Comparison of ENCODE assay signal across 8 cellular contexts in the genomic region with DNA sequence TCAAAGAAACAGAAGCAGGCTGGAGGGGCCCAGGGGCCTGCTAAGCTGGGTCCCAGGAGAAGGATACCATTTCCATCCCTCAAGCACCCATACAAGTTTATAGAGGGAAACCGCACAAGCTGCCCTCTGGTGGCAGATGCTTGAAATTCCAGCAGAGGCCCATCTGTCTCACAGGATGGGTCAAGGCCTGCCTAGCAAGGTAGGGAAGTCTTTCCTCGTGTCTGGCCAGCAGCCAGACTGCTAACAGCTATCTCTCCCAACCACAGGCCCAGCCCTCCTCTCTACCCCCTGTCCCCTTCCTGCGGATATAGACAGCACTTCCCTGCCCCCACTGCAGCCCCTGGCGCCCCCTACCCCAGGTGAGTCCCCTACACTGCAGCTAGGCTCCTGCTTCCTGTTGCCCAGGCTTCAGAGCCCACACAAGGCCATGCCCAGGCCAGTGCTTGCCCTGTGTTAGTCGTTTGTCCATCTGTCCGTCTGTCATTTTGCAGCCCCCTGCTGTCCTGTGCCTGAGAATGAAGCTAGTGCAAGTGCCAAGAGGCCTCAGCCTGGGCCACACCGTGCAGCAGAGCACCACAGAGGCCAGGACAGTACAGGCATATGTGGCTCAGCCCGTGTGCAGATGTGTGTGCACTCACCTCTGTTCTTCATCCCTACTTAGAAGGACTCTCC. TPM values are rescaled to one million over a fixed set of nuclear protein-coding genes. Genes with fewer than 3 reads are reported as not detected.
A peak's percentile ranks its signal among the peaks of the same experiment; 100 is the strongest.
DNase-seq lines count a peak whose midpoint lies in the region; ATAC-seq and TF ChIP-seq lines count a peak whose summit lies in the region.

No MANE protein-coding gene starts in this region.

- H3K4me3 Mint-ChIP-seq in activated B cell treated with CpG ODN at 0.5 μM for 24 hours, result no peak overlapping the region

- no peaks in the 10 kb centered on the region for H3K9me3 Mint-ChIP-seq in activated B cell treated with CpG ODN at 0.5 μM for 24 hours

- H3K27ac Mint-ChIP-seq in activated B cell treated with CpG ODN at 0.5 μM for 24 hours, result peak overlapping the region; percentile 68

- no peaks in the 10 kb centered on the region for H3K27me3 Mint-ChIP-seq in activated B cell treated with CpG ODN at 0.5 μM for 24 hours

- H3K4me1 Mint-ChIP-seq in activated B cell treated with CpG ODN at 0.5 μM for 24 hours, result peaks cover 47% of the 10 kb centered on the region

- H3K36me3 ChIP-seq in HEK293 (ENCODE audit: control insufficient read depth in 2 of 2, insufficient read depth in 1 of 2, low read length in 2 of 2) (peaks cover 0 to 95% of the 10 kb centered on the region in 2 experiments; a peak in 2 of 3 replicates), right lobe of liver (peaks cover 0 to 25% (median 8%) of the 10 kb centered on the region in 4 donors), stomach (peaks cover 14 to 87% (median 83%) of the 10 kb centered on the region in 4 donors)

- TF ChIP-seq CTCF in HEK293 (tag by site-specific recombination; IDR thresholded peaks at IDR 0.05) (peak; percentile 90), activated B cell treated with CpG ODN at 0.5 μM for 24 hours (IDR thresholded peaks at IDR 0.05) (peak; percentile 31), right lobe of liver (IDR thresholded peaks at IDR 0.05) (peak; percentile 71 to 86 (median 83)), stomach (IDR thresholded peaks at IDR 0.05) (peak in 5 of 7 experiments; percentile 50 to 81 (median 65))

- TF ChIP-seq POLR2A in right lobe of liver (IDR thresholded peaks at IDR 0.05) (no peak), stomach (IDR thresholded peaks at IDR 0.05) (no peak)

- H3K27me3 ChIP-seq in right lobe of liver (no peaks in the 10 kb centered on the region), stomach (no peaks in the 10 kb centered on the region)

- POLR2A ChIA-PET in HEK293 (lab: Yijun Ruan, JAX), result interaction anchor here (0.5 to 1.1 kb wide), 4 partner anchors 12 to 496 kb away, joined by 3 to 8 read pairs (median 4); no protein-coding TSS in a partner anchor
- POLR2A ChIA-PET in activated B cell treated with CpG ODN at 0.5 μM for 24 hours (lab: Charles Lee), result interaction anchor here (0.9 to 5.5 kb wide), 7 partner anchors 13 to 101 kb away, joined by 3 to 71 read pairs (median 3); a partner anchor contains a TSS

- CTCF ChIA-PET in HEK293 (lab: Yijun Ruan, JAX), result interaction anchor here (0.6 to 12.3 kb wide), 29 partner anchors 10 to 777 kb away, joined by 3 to 196 read pairs (median 5); a partner anchor contains a TSS
- CTCF ChIA-PET in activated B cell treated with CpG ODN at 0.5 μM for 24 hours (lab: Charles Lee), result interaction anchor here (0.7 to 23.1 kb wide), 17 partner anchors 8 to 1037 kb away, joined by 3 to 502 read pairs (median 4); a partner anchor contains a TSS

- no peak for TF ChIP-seq EP300 in stomach (IDR thresholded peaks at IDR 0.05)

- H3K9me3 ChIP-seq in HEK293 (ENCODE audit: control insufficient read depth, insufficient read depth, low read depth, low read length) (no peaks in the 10 kb centered on the region), right lobe of liver (no peaks in the 10 kb centered on the region), stomach (no peaks in the 10 kb centered on the region)

- H3K4me3 ChIP-seq in HEK293 (ENCODE audit: low read depth, low read length), result no peak overlapping the region
- no peak overlapping the region for H3K4me3 ChIP-seq in right lobe of liver
- H3K4me3 ChIP-seq in stomach, result no peak overlapping the region

- peak; percentile 79 for DNase-seq in Daoy (ENCODE audit: low read depth)
- DNase-seq in NCI-H2196 (lab: John Stamatoyannopoulos, UW; ENCODE audit: unreplicated experiment), result peak; percentile 77
- peak; percentile 41 for DNase-seq in activated B cell treated with CpG ODN at 0.5 μM for 24 hours
- DNase-seq in dermis blood vessel endothelial cell, result peak; percentile 82
- peak; percentile 76 to 79 (median 77) for DNase-seq in right lobe of liver
- DNase-seq in stomach, result peak; percentile 78
- DNase-seq in GOT3 (lab: John Stamatoyannopoulos, UW), result no peak

- H3K27ac ChIP-seq in HEK293 (ENCODE audit: extremely low read depth, low read depth, low read length) (no peak overlapping the region), right lobe of liver (no peak overlapping the region), stomach (no peak overlapping the region)

- ATAC-seq in activated B cell treated with CpG ODN at 0.5 μM for 24 hours (ENCODE audit: low read depth) (peak; percentile 68), right lobe of liver (peak; percentile 83 to 92 (median 86))

- peaks cover 50% of the 10 kb centered on the region for H3K36me3 Mint-ChIP-seq in activated B cell treated with CpG ODN at 0.5 μM for 24 hours (ENCODE audit: low read depth)

- whole genome bisulfite sequencing in right lobe of liver (ENCODE audit: insufficient coverage, low coverage, low lambda C conversion rate, missing lambda C conversion rate), result 16% methylated on average over 5 of the region's 8 CpGs
- WGBS in stomach, 5 donors, result 22 to 39% (median 26%) methylated on average over 8 of the region's 8 CpGs

- intact Hi-C loops in activated B cell treated with CpG ODN at 0.5 μM for 24 hours (cut with micrococcal nuclease), result loop anchor here (1.0 to 2.0 kb wide), 6 partner anchors 16 to 1030 kb away; a partner anchor contains a TSS
- intact Hi-C loops in right lobe of liver (cut with DNase I), result loop anchor here (5.0 kb wide), 1 partner anchor 98 kb away; no protein-coding TSS in a partner anchor
- intact Hi-C loops in stomach (cut with DNase I; ENCODE audit: low total_unique reads), result no loop called here

- H3K4me1 ChIP-seq in HEK293 (ENCODE audit: control insufficient read depth, insufficient read depth, low read length) (no peaks in the 10 kb centered on the region), right lobe of liver (no peaks in the 10 kb centered on the region), stomach (peaks cover 0 to 32% (median 14%) of the 10 kb centered on the region in 4 donors)

TF ChIP-seq in HEK293, 187 proteins besides CTCF, POLR2A, EP300 and RAD21 (continues in another document):
- TF ChIP-seq ZBTB17 (tag by site-specific recombination; IDR thresholded peaks at IDR 0.05) (peak; percentile 28; the same call in 1 of the 2 replicates), ZIC2 (tag by site-specific recombination; IDR thresholded peaks at IDR 0.05) (peak; percentile 52), ZNF670 (tag by site-specific recombination; IDR thresholded peaks at IDR 0.05; ENCODE audit: low read depth) (no peak), SCRT1 (tag by site-specific recombination; IDR thresholded peaks at IDR 0.05; ENCODE audit: borderline replicate concordance) (no peak), ZNF2 (tag by site-specific recombination; IDR thresholded peaks at IDR 0.05) (peak; percentile 51; the same call in 1 of the 2 replicates)
- TF ChIP-seq, protein P1, sequence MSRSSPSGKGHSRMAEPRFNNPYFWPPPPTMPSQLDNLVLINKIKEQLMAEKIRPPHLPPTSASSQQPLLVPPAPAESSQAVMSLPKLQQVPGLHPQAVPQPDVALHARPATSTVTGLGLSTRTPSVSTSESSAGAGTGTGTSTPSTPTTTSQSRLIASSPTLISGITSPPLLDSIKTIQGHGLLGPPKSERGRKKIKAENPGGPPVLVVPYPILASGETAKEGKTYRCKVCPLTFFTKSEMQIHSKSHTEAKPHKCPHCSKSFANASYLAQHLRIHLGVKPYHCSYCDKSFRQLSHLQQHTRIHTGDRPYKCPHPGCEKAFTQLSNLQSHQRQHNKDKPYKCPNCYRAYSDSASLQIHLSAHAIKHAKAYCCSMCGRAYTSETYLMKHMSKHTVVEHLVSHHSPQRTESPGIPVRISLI (tag by site-specific recombination; IDR thresholded peaks at IDR 0.05), result no peak
- TF ChIP-seq, protein P2, sequence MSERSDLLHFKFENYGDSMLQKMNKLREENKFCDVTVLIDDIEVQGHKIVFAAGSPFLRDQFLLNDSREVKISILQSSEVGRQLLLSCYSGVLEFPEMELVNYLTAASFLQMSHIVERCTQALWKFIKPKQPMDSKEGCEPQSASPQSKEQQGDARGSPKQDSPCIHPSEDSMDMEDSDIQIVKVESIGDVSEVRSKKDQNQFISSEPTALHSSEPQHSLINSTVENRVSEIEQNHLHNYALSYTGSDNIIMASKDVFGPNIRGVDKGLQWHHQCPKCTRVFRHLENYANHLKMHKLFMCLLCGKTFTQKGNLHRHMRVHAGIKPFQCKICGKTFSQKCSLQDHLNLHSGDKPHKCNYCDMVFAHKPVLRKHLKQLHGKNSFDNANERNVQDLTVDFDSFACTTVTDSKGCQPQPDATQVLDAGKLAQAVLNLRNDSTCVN (tag by site-specific recombination; optimal IDR thresholded peaks at IDR 0.05), result no peak
- TF ChIP-seq, protein P3, sequence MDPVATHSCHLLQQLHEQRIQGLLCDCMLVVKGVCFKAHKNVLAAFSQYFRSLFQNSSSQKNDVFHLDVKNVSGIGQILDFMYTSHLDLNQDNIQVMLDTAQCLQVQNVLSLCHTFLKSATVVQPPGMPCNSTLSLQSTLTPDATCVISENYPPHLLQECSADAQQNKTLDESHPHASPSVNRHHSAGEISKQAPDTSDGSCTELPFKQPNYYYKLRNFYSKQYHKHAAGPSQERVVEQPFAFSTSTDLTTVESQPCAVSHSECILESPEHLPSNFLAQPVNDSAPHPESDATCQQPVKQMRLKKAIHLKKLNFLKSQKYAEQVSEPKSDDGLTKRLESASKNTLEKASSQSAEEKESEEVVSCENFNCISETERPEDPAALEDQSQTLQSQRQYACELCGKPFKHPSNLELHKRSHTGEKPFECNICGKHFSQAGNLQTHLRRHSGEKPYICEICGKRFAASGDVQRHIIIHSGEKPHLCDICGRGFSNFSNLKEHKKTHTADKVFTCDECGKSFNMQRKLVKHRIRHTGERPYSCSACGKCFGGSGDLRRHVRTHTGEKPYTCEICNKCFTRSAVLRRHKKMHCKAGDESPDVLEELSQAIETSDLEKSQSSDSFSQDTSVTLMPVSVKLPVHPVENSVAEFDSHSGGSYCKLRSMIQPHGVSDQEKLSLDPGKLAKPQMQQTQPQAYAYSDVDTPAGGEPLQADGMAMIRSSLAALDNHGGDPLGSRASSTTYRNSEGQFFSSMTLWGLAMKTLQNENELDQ (tag by site-specific recombination; IDR thresholded peaks at IDR 0.05; ENCODE audit: low read depth), result no peak

RNA-seq across cellular contexts. Expression of a gene that starts 26.2 kb away (rescaled TPM):
- total RNA-seq in Daoy (2014; rRNA removed; shearing (Covaris generic)), result 4.1 and 4.3 TPM in 2 replicates
- total RNA-seq in activated B cell treated with CpG ODN at 0.5 μM for 24 hours (13.2 and 15.8 TPM in 2 replicates), dermis blood vessel endothelial cell (0.19 and 0.34 TPM in 2 replicates), right lobe of liver (1 to 10 TPM; 2.0 to 3.8 (median 2.7) TPM), stomach (10 to 100 TPM in 1 of 5 donors, 1 to 10 TPM in 3, not detected in 1; 4.6 to 13.3 (median 7.6) TPM)
- polyA plus RNA-seq in stomach, result 1 to 10 TPM; 3.7 to 8.0 (median 5.0) TPM

RNA-seq across cellular contexts. Expression of a gene that starts 36.1 kb away (rescaled TPM):
- 343 and 386 TPM in 2 replicates for total RNA-seq in Daoy (2014; rRNA removed; shearing (Covaris generic))
- total RNA-seq in activated B cell treated with CpG ODN at 0.5 μM for 24 hours (193 and 211 TPM in 2 replicates), dermis blood vessel endothelial cell (172 and 393 TPM in 2 replicates), right lobe of liver (100 to 1,000 TPM; 125 to 186 (median 149) TPM), stomach (100 to 1,000 TPM in 3 of 5 donors, 10 to 100 TPM in 2; 18.1 to 163 (median 126) TPM)
- polyA plus RNA-seq in stomach, result 100 to 1,000 TPM; 233 to 590 (median 480) TPM

Comparison
In these comparisons a context has a peak if more than half of its experiments do, and no peak if none do; other contexts are left out.
1. CTCF ChIP-seq: peak in every context shown above with its lines; median percentile 90 in HEK293; 83 in right lobe of liver; 65 in stomach; 31 in activated B cell treated with CpG ODN at 0.5 μM for 24 hours.